In genomic region chrX:154791467-154791866, GRCh38 we compare ENCODE assay signal across 1 cellular context.
TF ChIP-seq lines count a peak whose summit lies in the region.

No MANE protein-coding gene starts in this region.

TF ChIP-seq in A549, 52 proteins besides CTCF, POLR2A, EP300 and RAD21 (continued from another document):
- TF ChIP-seq REST (IDR thresholded peaks at IDR 0.05) (no peak), POLR2AphosphoS2 (conservative IDR thresholded peaks at IDR 0.05; ENCODE audit: low read length) (no peak), BCL3 (IDR thresholded peaks at IDR 0.05) (no peak), EHMT2 (IDR thresholded peaks at IDR 0.05; ENCODE audit: low read depth) (no peak), ZNF302 (CRISPR knock-in tag; IDR thresholded peaks at IDR 0.05) (no peak)
TF ChIP-seq in A549: peak in this region for 1.
